Comparison of ENCODE assay signal across 1 cellular context in genomic region chr3:150787741-150788370, GRCh38.
TF ChIP-seq lines count a peak whose summit lies in the region.

No MANE protein-coding gene starts in this region.

TF ChIP-seq in K562, 482 proteins besides CTCF, POLR2A, EP300 and RAD21 (continued from another document and continues in another):
- TF ChIP-seq, protein P1, sequence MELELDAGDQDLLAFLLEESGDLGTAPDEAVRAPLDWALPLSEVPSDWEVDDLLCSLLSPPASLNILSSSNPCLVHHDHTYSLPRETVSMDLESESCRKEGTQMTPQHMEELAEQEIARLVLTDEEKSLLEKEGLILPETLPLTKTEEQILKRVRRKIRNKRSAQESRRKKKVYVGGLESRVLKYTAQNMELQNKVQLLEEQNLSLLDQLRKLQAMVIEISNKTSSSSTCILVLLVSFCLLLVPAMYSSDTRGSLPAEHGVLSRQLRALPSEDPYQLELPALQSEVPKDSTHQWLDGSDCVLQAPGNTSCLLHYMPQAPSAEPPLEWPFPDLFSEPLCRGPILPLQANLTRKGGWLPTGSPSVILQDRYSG (tag; conservative IDR thresholded peaks at IDR 0.05; ENCODE audit: low read depth) = no peak
- TF ChIP-seq GABPB2 (CRISPR knock-in tag; conservative IDR thresholded peaks at IDR 0.05) (no peak), CHD7 (IDR thresholded peaks at IDR 0.05; ENCODE audit: low read depth, low read length) (no peak), RBM17 (IDR thresholded peaks at IDR 0.05; ENCODE audit: borderline replicate concordance, low read depth, low read length) (no peak), AFF4 (CRISPR knock-in tag; IDR thresholded peaks at IDR 0.05) (no peak), TRIM24 (IDR thresholded peaks at IDR 0.05) (no peak), ZNF696 (CRISPR knock-in tag; conservative IDR thresholded peaks at IDR 0.05) (no peak), ZNF133 (CRISPR knock-in tag; IDR thresholded peaks at IDR 0.05) (no peak), ZNF695 (CRISPR knock-in tag; IDR thresholded peaks at IDR 0.05) (no peak), SMAD1 (IDR thresholded peaks at IDR 0.05; ENCODE audit: low read depth, low read length, partially characterized antibody) (no peak), NFE2 (IDR thresholded peaks at IDR 0.05; ENCODE audit: low read depth) (peak; percentile 25; the same call in 1 of the 2 replicates), ZNF316 (IDR thresholded peaks at IDR 0.05) (peak; percentile 17; the same call in 1 of the 2 replicates), PHF8 (IDR thresholded peaks at IDR 0.05; ENCODE audit: borderline replicate concordance, low read length) (no peak), SAP30 (IDR thresholded peaks at IDR 0.05; ENCODE audit: borderline replicate concordance, insufficient read depth, low read depth, low read length, poor library complexity, severe bottlenecking) (no peak), STAT6 (CRISPR knock-in tag; IDR thresholded peaks at IDR 0.05) (no peak), TEAD4 (IDR thresholded peaks at IDR 0.05; ENCODE audit: low read length) (no peak), TEAD4 (CRISPR knock-in tag; IDR thresholded peaks at IDR 0.05; ENCODE audit: borderline replicate concordance) (no peak), ARHGAP35 (IDR thresholded peaks at IDR 0.05; ENCODE audit: partially characterized antibody) (no peak), KDM5B (IDR thresholded peaks at IDR 0.05; ENCODE audit: insufficient replicate concordance, low read depth, low read length) (no peak), ZNF717 (CRISPR knock-in tag; IDR thresholded peaks at IDR 0.05) (no peak), THRAP3 (IDR thresholded peaks at IDR 0.05; ENCODE audit: borderline replicate concordance) (no peak), NCOA4 (IDR thresholded peaks at IDR 0.05; ENCODE audit: partially characterized antibody) (no peak), NR2C2 (CRISPR knock-in tag; IDR thresholded peaks at IDR 0.05) (no peak), NR2C2 (tag; IDR thresholded peaks at IDR 0.05) (no peak), IFI16 (CRISPR knock-in tag; IDR thresholded peaks at IDR 0.05) (no peak), YBX1 (IDR thresholded peaks at IDR 0.05) (no peak)
- TF ChIP-seq, protein P2, sequence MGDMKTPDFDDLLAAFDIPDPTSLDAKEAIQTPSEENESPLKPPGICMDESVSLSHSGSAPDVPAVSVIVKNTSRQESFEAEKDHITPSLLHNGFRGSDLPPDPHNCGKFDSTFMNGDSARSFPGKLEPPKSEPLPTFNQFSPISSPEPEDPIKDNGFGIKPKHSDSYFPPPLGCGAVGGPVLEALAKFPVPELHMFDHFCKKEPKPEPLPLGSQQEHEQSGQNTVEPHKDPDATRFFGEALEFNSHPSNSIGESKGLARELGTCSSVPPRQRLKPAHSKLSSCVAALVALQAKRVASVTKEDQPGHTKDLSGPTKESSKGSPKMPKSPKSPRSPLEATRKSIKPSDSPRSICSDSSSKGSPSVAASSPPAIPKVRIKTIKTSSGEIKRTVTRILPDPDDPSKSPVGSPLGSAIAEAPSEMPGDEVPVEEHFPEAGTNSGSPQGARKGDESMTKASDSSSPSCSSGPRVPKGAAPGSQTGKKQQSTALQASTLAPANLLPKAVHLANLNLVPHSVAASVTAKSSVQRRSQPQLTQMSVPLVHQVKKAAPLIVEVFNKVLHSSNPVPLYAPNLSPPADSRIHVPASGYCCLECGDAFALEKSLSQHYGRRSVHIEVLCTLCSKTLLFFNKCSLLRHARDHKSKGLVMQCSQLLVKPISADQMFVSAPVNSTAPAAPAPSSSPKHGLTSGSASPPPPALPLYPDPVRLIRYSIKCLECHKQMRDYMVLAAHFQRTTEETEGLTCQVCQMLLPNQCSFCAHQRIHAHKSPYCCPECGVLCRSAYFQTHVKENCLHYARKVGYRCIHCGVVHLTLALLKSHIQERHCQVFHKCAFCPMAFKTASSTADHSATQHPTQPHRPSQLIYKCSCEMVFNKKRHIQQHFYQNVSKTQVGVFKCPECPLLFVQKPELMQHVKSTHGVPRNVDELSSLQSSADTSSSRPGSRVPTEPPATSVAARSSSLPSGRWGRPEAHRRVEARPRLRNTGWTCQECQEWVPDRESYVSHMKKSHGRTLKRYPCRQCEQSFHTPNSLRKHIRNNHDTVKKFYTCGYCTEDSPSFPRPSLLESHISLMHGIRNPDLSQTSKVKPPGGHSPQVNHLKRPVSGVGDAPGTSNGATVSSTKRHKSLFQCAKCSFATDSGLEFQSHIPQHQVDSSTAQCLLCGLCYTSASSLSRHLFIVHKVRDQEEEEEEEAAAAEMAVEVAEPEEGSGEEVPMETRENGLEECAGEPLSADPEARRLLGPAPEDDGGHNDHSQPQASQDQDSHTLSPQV (IDR thresholded peaks at IDR 0.05) = no peak
- TF ChIP-seq, protein P3, sequence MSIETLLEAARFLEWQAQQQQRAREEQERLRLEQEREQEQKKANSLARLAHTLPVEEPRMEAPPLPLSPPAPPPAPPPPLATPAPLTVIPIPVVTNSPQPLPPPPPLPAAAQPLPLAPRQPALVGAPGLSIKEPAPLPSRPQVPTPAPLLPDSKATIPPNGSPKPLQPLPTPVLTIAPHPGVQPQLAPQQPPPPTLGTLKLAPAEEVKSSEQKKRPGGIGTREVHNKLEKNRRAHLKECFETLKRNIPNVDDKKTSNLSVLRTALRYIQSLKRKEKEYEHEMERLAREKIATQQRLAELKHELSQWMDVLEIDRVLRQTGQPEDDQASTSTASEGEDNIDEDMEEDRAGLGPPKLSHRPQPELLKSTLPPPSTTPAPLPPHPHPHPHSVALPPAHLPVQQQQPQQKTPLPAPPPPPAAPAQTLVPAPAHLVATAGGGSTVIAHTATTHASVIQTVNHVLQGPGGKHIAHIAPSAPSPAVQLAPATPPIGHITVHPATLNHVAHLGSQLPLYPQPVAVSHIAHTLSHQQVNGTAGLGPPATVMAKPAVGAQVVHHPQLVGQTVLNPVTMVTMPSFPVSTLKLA (conservative IDR thresholded peaks at IDR 0.05) = no peak
- TF ChIP-seq, protein P4, sequence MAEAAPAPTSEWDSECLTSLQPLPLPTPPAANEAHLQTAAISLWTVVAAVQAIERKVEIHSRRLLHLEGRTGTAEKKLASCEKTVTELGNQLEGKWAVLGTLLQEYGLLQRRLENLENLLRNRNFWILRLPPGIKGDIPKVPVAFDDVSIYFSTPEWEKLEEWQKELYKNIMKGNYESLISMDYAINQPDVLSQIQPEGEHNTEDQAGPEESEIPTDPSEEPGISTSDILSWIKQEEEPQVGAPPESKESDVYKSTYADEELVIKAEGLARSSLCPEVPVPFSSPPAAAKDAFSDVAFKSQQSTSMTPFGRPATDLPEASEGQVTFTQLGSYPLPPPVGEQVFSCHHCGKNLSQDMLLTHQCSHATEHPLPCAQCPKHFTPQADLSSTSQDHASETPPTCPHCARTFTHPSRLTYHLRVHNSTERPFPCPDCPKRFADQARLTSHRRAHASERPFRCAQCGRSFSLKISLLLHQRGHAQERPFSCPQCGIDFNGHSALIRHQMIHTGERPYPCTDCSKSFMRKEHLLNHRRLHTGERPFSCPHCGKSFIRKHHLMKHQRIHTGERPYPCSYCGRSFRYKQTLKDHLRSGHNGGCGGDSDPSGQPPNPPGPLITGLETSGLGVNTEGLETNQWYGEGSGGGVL (CRISPR knock-in tag; IDR thresholded peaks at IDR 0.05) = no peak
